Comparison of ENCODE assay signal across 35 cellular contexts in the genomic region with DNA sequence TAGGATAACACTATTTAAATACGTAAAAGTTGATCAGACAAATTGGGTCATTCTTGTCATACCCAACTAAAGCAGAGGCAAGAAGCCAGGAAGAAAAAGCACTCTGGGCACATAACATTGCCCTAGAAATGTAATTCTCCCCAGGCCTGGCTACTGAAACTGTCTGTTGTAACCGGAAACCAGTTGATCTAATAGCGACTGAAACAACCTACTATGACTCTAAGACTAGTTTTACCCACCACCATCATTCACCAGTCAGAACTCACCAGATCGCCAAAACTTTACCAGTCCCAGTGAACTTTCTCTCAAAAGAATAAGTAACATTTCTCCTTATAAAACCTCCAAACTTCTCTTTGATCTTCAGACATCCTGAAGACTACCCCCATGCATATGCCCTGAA.
"Had no signal": no experiment of that assay in that cellular context is flagged by ENCODE, and none has a peak within 500 bp of the region (broad histone marks: within the 10 kb centered on the region; RNA-seq: fewer than 3 reads in every experiment).

No MANE protein-coding gene starts in this region.

- H3K27ac ChIP-seq: WERI-Rb-1 had no signal

- H3K27me3 Mint-ChIP-seq: activated naive CD4-positive, alpha-beta T cell treated with anti-CD3 and anti-CD28 coated beads, Interleukin-2, amount 10 ng/mL, durations not matched to agents 7 days and 5 days; activated naive CD8-positive, alpha-beta T cell had no signal

- ATAC-seq: activated CD8-positive, alpha-beta memory T cell treated with anti-CD3 and anti-CD28 coated beads, Interleukin-2, amount 10 ng/mL, durations not matched to agents 7 days and 5 days; activated naive CD8-positive, alpha-beta T cell treated with anti-CD3 and anti-CD28 coated beads, Interleukin-2, amount 50 U/mL, for 24 hours; Panc1 had no signal

- H3K36me3 Mint-ChIP-seq: activated CD8-positive, alpha-beta memory T cell treated with anti-CD3 and anti-CD28 coated beads, Interleukin-2, amount 10 ng/mL, durations not matched to agents 7 days and 5 days; activated naive CD4-positive, alpha-beta T cell treated with anti-CD3 and anti-CD28 coated beads, Interleukin-2, amount 10 ng/mL, durations not matched to agents 7 days and 5 days; activated naive CD8-positive, alpha-beta T cell had no signal

- FAIRE-seq: bronchial epithelial cell had no signal

- H3K9me3 Mint-ChIP-seq: activated CD4-positive, alpha-beta memory T cell treated with anti-CD3 and anti-CD28 coated beads, Interleukin-2, amount 10 ng/mL, durations not matched to agents 7 days and 5 days; activated naive CD4-positive, alpha-beta T cell treated with anti-CD3 and anti-CD28 coated beads, Interleukin-2, amount 10 ng/mL, durations not matched to agents 7 days and 5 days; activated naive CD8-positive, alpha-beta T cell treated with anti-CD3 and anti-CD28 coated beads, Interleukin-2, amount 50 U/mL, for 24 hours; brain had no signal

- H3K4me1 Mint-ChIP-seq: activated CD4-positive, alpha-beta memory T cell treated with anti-CD3 and anti-CD28 coated beads, Interleukin-2, amount 10 ng/mL, durations not matched to agents 7 days and 5 days; activated CD8-positive, alpha-beta memory T cell treated with anti-CD3 and anti-CD28 coated beads, Interleukin-2, amount 10 ng/mL, durations not matched to agents 7 days and 5 days; activated naive CD4-positive, alpha-beta T cell treated with anti-CD3 and anti-CD28 coated beads, Interleukin-2, amount 10 ng/mL, durations not matched to agents 7 days and 5 days; activated naive CD8-positive, alpha-beta T cell treated with anti-CD3 and anti-CD28 coated beads, Interleukin-2, amount 50 U/mL, for 24 hours had no signal

- H3K36me3 ChIP-seq: WERI-Rb-1 had no signal

- H3K4me3 Mint-ChIP-seq: activated CD4-positive, alpha-beta memory T cell treated with anti-CD3 and anti-CD28 coated beads, Interleukin-2, amount 10 ng/mL, durations not matched to agents 7 days and 5 days; activated CD8-positive, alpha-beta memory T cell treated with anti-CD3 and anti-CD28 coated beads, Interleukin-2, amount 10 ng/mL, durations not matched to agents 7 days and 5 days; activated naive CD4-positive, alpha-beta T cell treated with anti-CD3 and anti-CD28 coated beads, Interleukin-2, amount 10 ng/mL, durations not matched to agents 7 days and 5 days; activated naive CD8-positive, alpha-beta T cell; activated naive CD8-positive, alpha-beta T cell treated with anti-CD3 and anti-CD28 coated beads, Interleukin-2, amount 50 U/mL, for 24 hours; brain had no signal

- DNase-seq: activated CD4-positive, alpha-beta memory T cell treated with anti-CD3 and anti-CD28 coated beads, Interleukin-2, amount 10 ng/mL, durations not matched to agents 7 days and 5 days; activated CD4-positive, alpha-beta T cell treated with anti-CD3 and anti-CD28 coated beads for 1 hour; activated CD4-positive, alpha-beta T cell treated with anti-CD3 and anti-CD28 coated beads for 48 hours; activated CD4-positive, CD25-positive, alpha-beta regulatory T cell; activated CD8-positive, alpha-beta memory T cell treated with anti-CD3 and anti-CD28 coated beads for 24 hours; activated CD8-positive, alpha-beta memory T cell treated with anti-CD3 and anti-CD28 coated beads, Interleukin-2, amount 10 ng/mL, durations not matched to agents 7 days and 5 days; activated CD8-positive, alpha-beta memory T cell treated with anti-CD3 and anti-CD28 coated beads, Interleukin-2, amount 50 U/mL, for 48 hours; activated effector memory CD4-positive, alpha-beta T cell treated with Interleukin-2 at 50 U/mL for 16 hours; activated naive CD4-positive, alpha-beta T cell treated with anti-CD3 and anti-CD28 coated beads, Interleukin-2, amount 10 ng/mL, durations not matched to agents 7 days and 5 days; activated naive CD8-positive, alpha-beta T cell treated with anti-CD3 and anti-CD28 coated beads, Interleukin-2, amount 50 U/mL, for 24 hours; activated T-cell treated with anti-CD3 and anti-CD28 coated beads, Interleukin-2, amount 50 U/mL, for 48 hours; anterior cingulate cortex; caudate nucleus; cerebellar nuclear complex; Karpas-422; NCI-H1048; NCI-H1105 treated with DMSO at 0.1 percent for 48 hours; NCI-H1436; NCI-H1694; NCI-H1930; NCI-H2081 treated with DMSO at 0.1 percent for 48 hours; NCI-H226; NCI-H446 treated with DMSO at 0.1 percent for 48 hours; NCI-H524; NCI-H82; RPMI8226; SW 1271; T-helper 1 cell; T-helper 2 cell; T1000; WERI-Rb-1 had no signal

- H3K27ac Mint-ChIP-seq: activated CD4-positive, alpha-beta memory T cell treated with anti-CD3 and anti-CD28 coated beads, Interleukin-2, amount 10 ng/mL, durations not matched to agents 7 days and 5 days; activated CD8-positive, alpha-beta memory T cell treated with anti-CD3 and anti-CD28 coated beads, Interleukin-2, amount 10 ng/mL, durations not matched to agents 7 days and 5 days; activated naive CD4-positive, alpha-beta T cell treated with anti-CD3 and anti-CD28 coated beads, Interleukin-2, amount 10 ng/mL, durations not matched to agents 7 days and 5 days; activated naive CD8-positive, alpha-beta T cell; activated naive CD8-positive, alpha-beta T cell treated with anti-CD3 and anti-CD28 coated beads, Interleukin-2, amount 50 U/mL, for 24 hours; brain had no signal
